25 cellular contexts compared by ENCODE assay signal in genomic region chr6:13604546-13605416, GRCh38. TPM values are rescaled to one million over a fixed set of nuclear protein-coding genes. Genes with fewer than 3 reads are reported as not detected.
DNase-seq lines count a peak whose midpoint lies in the region; ATAC-seq, FAIRE-seq and TF ChIP-seq lines count a peak whose summit lies in the region.
"Had no signal": no experiment of that assay in that cellular context is flagged by ENCODE, and none has a peak within 500 bp of the region (broad histone marks: within the 10 kb centered on the region; RNA-seq: fewer than 3 reads in every experiment).

No MANE protein-coding gene starts in this region.

- peaks cover 5% of the 10 kb centered on the region for H3K36me3 ChIP-seq in astrocyte (ENCODE audit: insufficient read depth, low read length)
- H3K36me3 ChIP-seq: BE2C, SJCRH30 had no signal

- no peaks in the 10 kb centered on the region for H3K27me3 Mint-ChIP-seq in astrocyte (ENCODE audit: low read depth, unreplicated experiment)
- no peaks in the 10 kb centered on the region for H3K27me3 Mint-ChIP-seq in progenitor cell of endocrine pancreas
- H3K27me3 Mint-ChIP-seq: IgD-negative memory B cell had no signal

- no peak overlapping the region for H3K9ac ChIP-seq in astrocyte (ENCODE audit: low read length)

- no peak overlapping the region for H3K4me2 ChIP-seq in astrocyte (ENCODE audit: low read length)
- H3K4me2 ChIP-seq: GM23338 had no signal

- H3K27ac Mint-ChIP-seq in activated naive CD4-positive, alpha-beta T cell treated with anti-CD3 and anti-CD28 coated beads, Interleukin-2, amount 50 U/mL, for 72 hours, result no peak overlapping the region
- no peak overlapping the region for H3K27ac Mint-ChIP-seq in astrocyte (ENCODE audit: unreplicated experiment)
- H3K27ac Mint-ChIP-seq in progenitor cell of endocrine pancreas, result peak overlapping the region; percentile 86
- H3K27ac Mint-ChIP-seq: CD14-positive monocyte, GM23338 had no signal

- H3K4me1 Mint-ChIP-seq in astrocyte (ENCODE audit: low read depth, unreplicated experiment) (peaks cover 9% of the 10 kb centered on the region), progenitor cell of endocrine pancreas (ENCODE audit: low read depth) (peaks cover 27% of the 10 kb centered on the region)
- H3K4me1 Mint-ChIP-seq: GM23338, H9, IgD-negative memory B cell had no signal

- no peaks in the 10 kb centered on the region for H3K9me3 ChIP-seq in astrocyte (ENCODE audit: insufficient read depth, low read depth, low read length)
- H3K9me3 ChIP-seq: BE2C, SJCRH30 had no signal

- no peaks in the 10 kb centered on the region for H3K27me3 ChIP-seq in astrocyte (ENCODE audit: insufficient read depth, low read length)
- H3K27me3 ChIP-seq: BE2C, SJCRH30 had no signal

- no peak for TF ChIP-seq CTCF in astrocyte (IDR thresholded peaks at IDR 0.05; ENCODE audit: insufficient read depth, low read depth, low read length)
- TF ChIP-seq CTCF in progenitor cell of endocrine pancreas (IDR thresholded peaks at IDR 0.05; ENCODE audit: unreplicated experiment), result no peak

- no peak overlapping the region for H2AFZ ChIP-seq in astrocyte (ENCODE audit: low read depth, low read length)
- H2AFZ ChIP-seq: GM23338 had no signal

- no peaks in the 10 kb centered on the region for H3K9me3 Mint-ChIP-seq in activated naive CD4-positive, alpha-beta T cell treated with anti-CD3 and anti-CD28 coated beads, Interleukin-2, amount 50 U/mL, for 72 hours
- H3K9me3 Mint-ChIP-seq in astrocyte (ENCODE audit: unreplicated experiment) (peaks cover 3% of the 10 kb centered on the region), progenitor cell of endocrine pancreas (ENCODE audit: low read depth) (peaks cover 3% of the 10 kb centered on the region)
- H3K9me3 Mint-ChIP-seq: CD14-positive monocyte, GM23338, IgD-negative memory B cell had no signal

- peaks cover 0 to 7% of the 10 kb centered on the region in 2 donors for H3K36me3 Mint-ChIP-seq in activated naive CD4-positive, alpha-beta T cell treated with anti-CD3 and anti-CD28 coated beads, Interleukin-2, amount 50 U/mL, for 72 hours
- peaks cover 19% of the 10 kb centered on the region for H3K36me3 Mint-ChIP-seq in astrocyte (ENCODE audit: low read depth, unreplicated experiment)
- H3K36me3 Mint-ChIP-seq in progenitor cell of endocrine pancreas (ENCODE audit: insufficient read depth), result peaks cover 23% of the 10 kb centered on the region

- H4K20me1 ChIP-seq in astrocyte (ENCODE audit: insufficient read depth, low read length), result no peaks in the 10 kb centered on the region

- no peak overlapping the region for H3K4me3 ChIP-seq in astrocyte (ENCODE audit: insufficient read depth, low read depth, low read length)
- H3K4me3 ChIP-seq: GM23338, SJCRH30 had no signal

- peak; percentile 24 to 34 for ATAC-seq in activated naive CD4-positive, alpha-beta T cell treated with anti-CD3 and anti-CD28 coated beads, Interleukin-2, amount 50 U/mL, for 72 hours
- ATAC-seq in GM19467 (IDR thresholded peaks at IDR 0.05; ENCODE audit: unreplicated experiment), result no peak
- ATAC-seq: GM23338 had no signal

- no peak for FAIRE-seq in astrocyte (lab: Jason Lieb, UNC)
- FAIRE-seq: D721Med, HTR-8/SVneo, RCC 7860 had no signal

- no peak overlapping the region for H3K27ac ChIP-seq in astrocyte (ENCODE audit: low read depth, low read length)
- H3K27ac ChIP-seq: SJCRH30 had no signal

- no peaks in the 10 kb centered on the region for H3K4me1 ChIP-seq in astrocyte (ENCODE audit: insufficient read depth, low read length)
- H3K4me1 ChIP-seq: BE2C, SJCRH30 had no signal

- H3K79me2 ChIP-seq in astrocyte (ENCODE audit: insufficient read depth, low read length), result no peaks in the 10 kb centered on the region

- H3K4me3 Mint-ChIP-seq in astrocyte (ENCODE audit: unreplicated experiment) (no peak overlapping the region), progenitor cell of endocrine pancreas (ENCODE audit: low read depth) (no peak overlapping the region)
- H3K4me3 Mint-ChIP-seq: CD14-positive monocyte, GM23338, H9, IgD-negative memory B cell had no signal

- DNase-seq in activated naive CD4-positive, alpha-beta T cell treated with anti-CD3 and anti-CD28 coated beads, Interleukin-2, amount 50 U/mL, for 72 hours (ENCODE audit: low spot score in 2 of 2), result no peak
- DNase-seq in activated naive CD4-positive, alpha-beta T cell treated with Interleukin-2 at 50 U/mL for 16 hours, result no peak
- DNase-seq in HuH-7.5 (ENCODE audit: low spot score) (peak; percentile 31), astrocyte (ENCODE audit: low read depth) (peak; percentile 42), progenitor cell of endocrine pancreas (ENCODE audit: low spot score, unreplicated experiment) (no peak), T-helper 9 cell (no peak), Kasumi-1 (lab: John Stamatoyannopoulos, UW) (no peak)
- DNase-seq: 8988T, ACHN, BE2C, H9, Karpas-422, NCI-H1092 treated with DMSO at 0.1 percent for 48 hours, NCI-H1436, NCI-H1930, NCI-H2107, NCI-H774, SJCRH30 had no signal

RNA-seq across cellular contexts. Expression of gene NOL7, which starts 10.4 kb away (rescaled TPM):
- total RNA-seq in activated naive CD4-positive, alpha-beta T cell treated with anti-CD3 and anti-CD28 coated beads, Interleukin-2, amount 50 U/mL, for 72 hours, result 10 to 100 TPM; 62.8 to 75.0 TPM
- 62.0 and 63.7 TPM in 2 replicates for total RNA-seq in astrocyte
- 40.5 and 44.6 TPM in 2 replicates for total RNA-seq in progenitor cell of endocrine pancreas

RNA-seq across cellular contexts. Expression of gene SIRT5, which starts 30.4 kb away (rescaled TPM):
- 10 to 100 TPM in 1 of 2 donors, 1 to 10 TPM in 1; 7.4 to 15.3 TPM for total RNA-seq in activated naive CD4-positive, alpha-beta T cell treated with anti-CD3 and anti-CD28 coated beads, Interleukin-2, amount 50 U/mL, for 72 hours
- total RNA-seq in astrocyte (8.6 and 10.3 TPM in 2 replicates), progenitor cell of endocrine pancreas (18.2 and 18.8 TPM in 2 replicates)

Comparison
In these comparisons a context has a peak if more than half of its experiments do, and no peak if none do; other contexts are left out.
1. DNase-seq: peak in HuH-7.5 (single experiment) and astrocyte (single experiment); none in activated naive CD4-positive, alpha-beta T cell treated with anti-CD3 and anti-CD28 coated beads, Interleukin-2, amount 50 U/mL, for 72 hours (0 of 2), activated naive CD4-positive, alpha-beta T cell treated with Interleukin-2 at 50 U/mL for 16 hours (single experiment), progenitor cell of endocrine pancreas (single experiment), T-helper 9 cell (single experiment) and Kasumi-1 (0 of 2).